Comparison of ENCODE assay signal across 8 cellular contexts in genomic region chr20:10511507-10512231, GRCh38.
A peak's percentile ranks its signal among the peaks of the same experiment; 100 is the strongest.
DNase-seq lines count a peak whose midpoint lies in the region; ATAC-seq, FAIRE-seq and TF ChIP-seq lines count a peak whose summit lies in the region.

No MANE protein-coding gene starts in this region.

- DNase-seq in GM19239 (ENCODE audit: insufficient read length, low spot score) (peak; percentile 56), activated T-cell treated with anti-CD3 and anti-CD28 coated beads for 1 hour (ENCODE audit: low read depth) (peak; percentile 41), esophagus muscularis mucosa (ENCODE audit: extremely low spot score) (no peak)
- DNase-seq in natural killer cell treated with Interleukin-12 subunit alpha and Interleukin-12 subunit beta and Interleukin-15 and Interleukin-18, amount 100 ng/mL, for 72 hours (ENCODE audit: low spot score): peak; percentile 86

- peaks cover 12 to 57% (median 37%) of the 10 kb centered on the region in 10 experiments for H3K4me1 ChIP-seq in BLaER1 treated with 17β-estradiol and CSF1 and Interleukin-3, amounts not matched to agents 10 nM and 100 nM
- H3K4me1 ChIP-seq in OCI-LY1 (ENCODE audit: insufficient read depth, low read length, severe bottlenecking) (peaks cover 13% of the 10 kb centered on the region), esophagus muscularis mucosa (peaks cover 30 to 36% (median 32%) of the 10 kb centered on the region in 4 donors)

- H3K36me3 ChIP-seq in BLaER1 treated with 17β-estradiol and CSF1 and Interleukin-3, amounts not matched to agents 10 nM and 100 nM: 0 out of 22 replicates have a peak, but pooled peaks cover 0 to 7% (median 0%) of the 10 kb centered on the region in 11 experiments
- no peaks in the 10 kb centered on the region for H3K36me3 ChIP-seq in OCI-LY1 (ENCODE audit: insufficient read depth, low read length)
- H3K36me3 ChIP-seq in esophagus muscularis mucosa: no peaks in the 10 kb centered on the region

- ATAC-seq in HG03354 (IDR thresholded peaks at IDR 0.05; ENCODE audit: poor library complexity, severe bottlenecking, unreplicated experiment): peak; percentile 98
- ATAC-seq in natural killer cell treated with Interleukin-12 subunit alpha and Interleukin-12 subunit beta and Interleukin-15 and Interleukin-18, amount 100 ng/mL, for 72 hours: peak; percentile 98 to 99

- no peaks in the 10 kb centered on the region for H3K27me3 Mint-ChIP-seq in natural killer cell treated with Interleukin-12 subunit alpha and Interleukin-12 subunit beta and Interleukin-15 and Interleukin-18, amount 100 ng/mL, for 72 hours
- H3K27me3 Mint-ChIP-seq in stimulated activated naive CD8-positive, alpha-beta T cell treated with anti-CD3 and anti-CD28 coated beads, Interleukin-15, Interleukin-2, amounts not matched to agents 100 ng/mL and 50 ng/mL, for 24 hours: no peaks in the 10 kb centered on the region

- H3K27ac Mint-ChIP-seq in natural killer cell treated with Interleukin-12 subunit alpha and Interleukin-12 subunit beta and Interleukin-15 and Interleukin-18, amount 100 ng/mL, for 72 hours: peak overlapping the region; percentile 74 to 94
- peak overlapping the region; percentile 69 for H3K27ac Mint-ChIP-seq in stimulated activated naive CD8-positive, alpha-beta T cell treated with anti-CD3 and anti-CD28 coated beads, Interleukin-15, Interleukin-2, amounts not matched to agents 100 ng/mL and 50 ng/mL, for 24 hours

- TF ChIP-seq CTCF in OCI-LY1 (IDR thresholded peaks at IDR 0.05; ENCODE audit: low read length) (no peak), esophagus muscularis mucosa (IDR thresholded peaks at IDR 0.05) (no peak)

- no peak for TF ChIP-seq EP300 in esophagus muscularis mucosa (IDR thresholded peaks at IDR 0.05)

- no peak for TF ChIP-seq POLR2A in esophagus muscularis mucosa (IDR thresholded peaks at IDR 0.05; ENCODE audit: low read depth)

- no peaks in the 10 kb centered on the region for H3K9me2 ChIP-seq in OCI-LY1 (ENCODE audit: low read depth, low read length)

- H3K9ac ChIP-seq in BLaER1 treated with 17β-estradiol and CSF1 and Interleukin-3, amounts not matched to agents 10 nM and 100 nM: peak overlapping the region in 8 of 11 experiments; percentile 5 to 64 (median 58); a peak in 13 of 22 replicates
- H3K9ac ChIP-seq in OCI-LY1 (ENCODE audit: low read length): no peak overlapping the region

- H3K4me3 Mint-ChIP-seq in natural killer cell treated with Interleukin-12 subunit alpha and Interleukin-12 subunit beta and Interleukin-15 and Interleukin-18, amount 100 ng/mL, for 72 hours: peak overlapping the region; percentile 75
- H3K4me3 Mint-ChIP-seq in stimulated activated naive CD8-positive, alpha-beta T cell treated with anti-CD3 and anti-CD28 coated beads, Interleukin-15, Interleukin-2, amounts not matched to agents 100 ng/mL and 50 ng/mL, for 24 hours: peak overlapping the region; percentile 10

- no peaks in the 10 kb centered on the region for H3F3A ChIP-seq in OCI-LY1 (ENCODE audit: insufficient read depth, low read length)

- H3K9me3 ChIP-seq in BLaER1 treated with 17β-estradiol and CSF1 and Interleukin-3, amounts not matched to agents 10 nM and 100 nM (replicated peaks in 1 of 11): no peaks in the 10 kb centered on the region
- H3K9me3 ChIP-seq in OCI-LY1 (ENCODE audit: low read length) (no peaks in the 10 kb centered on the region), esophagus muscularis mucosa (no peaks in the 10 kb centered on the region)

- H3K4me3 ChIP-seq in BLaER1 treated with 17β-estradiol and CSF1 and Interleukin-3, amounts not matched to agents 10 nM and 100 nM: peak overlapping the region in 3 of 10 experiments; percentile 1 to 43 (median 2); a peak in 1 of 20 replicates
- H3K4me3 ChIP-seq in OCI-LY1 (ENCODE audit: low read depth, low read length, poor library complexity, severe bottlenecking): no peak overlapping the region
- H3K4me3 ChIP-seq in esophagus muscularis mucosa: peak overlapping the region in 2 of 4 donors; percentile 2 to 22

- no peaks in the 10 kb centered on the region for H3K27me3 ChIP-seq in BLaER1 treated with 17β-estradiol and CSF1 and Interleukin-3, amounts not matched to agents 10 nM and 100 nM
- no peaks in the 10 kb centered on the region for H3K27me3 ChIP-seq in OCI-LY1 (ENCODE audit: insufficient read depth, low read length)
- no peaks in the 10 kb centered on the region for H3K27me3 ChIP-seq in esophagus muscularis mucosa

- no peaks in the 10 kb centered on the region; the same call in 1 of the 2 replicates for H3K79me2 ChIP-seq in OCI-LY1 (ENCODE audit: insufficient read depth, low read length)

- H3K36me3 Mint-ChIP-seq in natural killer cell treated with Interleukin-12 subunit alpha and Interleukin-12 subunit beta and Interleukin-15 and Interleukin-18, amount 100 ng/mL, for 72 hours: no peaks in the 10 kb centered on the region
- H3K36me3 Mint-ChIP-seq in stimulated activated naive CD8-positive, alpha-beta T cell treated with anti-CD3 and anti-CD28 coated beads, Interleukin-15, Interleukin-2, amounts not matched to agents 100 ng/mL and 50 ng/mL, for 24 hours (ENCODE audit: low read depth): peaks cover 4% of the 10 kb centered on the region

- no peaks in the 10 kb centered on the region; a peak in 1 of 22 replicates for H4K20me1 ChIP-seq in BLaER1 treated with 17β-estradiol and CSF1 and Interleukin-3, amounts not matched to agents 10 nM and 100 nM
- H4K20me1 ChIP-seq in OCI-LY1 (ENCODE audit: insufficient read depth, low read length): no peaks in the 10 kb centered on the region

- intact Hi-C loops in esophagus muscularis mucosa (cut with DNase I): loop anchor here (10.0 kb wide), 1 partner anchor 77 kb away; the partner anchor contains the start of genes MKKS and SLX4IP

- H3K4me1 Mint-ChIP-seq in natural killer cell treated with Interleukin-12 subunit alpha and Interleukin-12 subunit beta and Interleukin-15 and Interleukin-18, amount 100 ng/mL, for 72 hours (ENCODE audit: low read depth in 2 of 2): peaks cover 34 to 35% of the 10 kb centered on the region in 2 donors
- peaks cover 28% of the 10 kb centered on the region for H3K4me1 Mint-ChIP-seq in stimulated activated naive CD8-positive, alpha-beta T cell treated with anti-CD3 and anti-CD28 coated beads, Interleukin-15, Interleukin-2, amounts not matched to agents 100 ng/mL and 50 ng/mL, for 24 hours (ENCODE audit: low read depth)

- H3K27ac ChIP-seq in BLaER1 treated with 17β-estradiol and CSF1 and Interleukin-3, amounts not matched to agents 10 nM and 100 nM: peak overlapping the region in 10 of 11 experiments; percentile 41 to 86 (median 76); a peak in 20 of 22 replicates
- H3K27ac ChIP-seq in OCI-LY1 (ENCODE audit: low read depth, low read length, poor library complexity, severe bottlenecking): peak overlapping the region; percentile 13
- peak overlapping the region; percentile 51 to 63 (median 54) for H3K27ac ChIP-seq in esophagus muscularis mucosa (replicated peaks in 1 of 4)

- no peak overlapping the region for H2AFZ ChIP-seq in OCI-LY1 (ENCODE audit: low read length)

- H3K4me2 ChIP-seq in BLaER1 treated with 17β-estradiol and CSF1 and Interleukin-3, amounts not matched to agents 10 nM and 100 nM: peak overlapping the region; percentile 27 to 88 (median 78)
- H3K4me2 ChIP-seq in OCI-LY1 (ENCODE audit: low read length): peak overlapping the region; percentile 27; the same call in 1 of the 2 replicates

- peak; percentile 96 for FAIRE-seq in GM19239 (lab: Jason Lieb, UNC)

- WGBS in esophagus muscularis mucosa: 5% methylated on average over 5 of the region's 5 CpGs

- no peaks in the 10 kb centered on the region for H3K9me3 Mint-ChIP-seq in natural killer cell treated with Interleukin-12 subunit alpha and Interleukin-12 subunit beta and Interleukin-15 and Interleukin-18, amount 100 ng/mL, for 72 hours
- no peaks in the 10 kb centered on the region for H3K9me3 Mint-ChIP-seq in stimulated activated naive CD8-positive, alpha-beta T cell treated with anti-CD3 and anti-CD28 coated beads, Interleukin-15, Interleukin-2, amounts not matched to agents 100 ng/mL and 50 ng/mL, for 24 hours

Comparison
In these comparisons a context has a peak if more than half of its experiments do, and no peak if none do; other contexts are left out.
1. H3K27ac ChIP-seq: peak in every context shown above with its lines; median percentile 76 in BLaER1 treated with 17β-estradiol and CSF1 and Interleukin-3, amounts not matched to agents 10 nM and 100 nM; 54 in esophagus muscularis mucosa; 13 in OCI-LY1.